ENCODE assay signal across 7 cellular contexts in genomic region chr16:74288065-74288464, GRCh38.
"Had no signal": no experiment of that assay in that cellular context is flagged by ENCODE, and none has a peak within 500 bp of the region (broad histone marks: within the 10 kb centered on the region; RNA-seq: fewer than 3 reads in every experiment).

No MANE protein-coding gene starts in this region.

- H3K27ac ChIP-seq: HL-60, KMS-11 had no signal

- DNase-seq: IMR-90, KBM-7, KG1 had no signal

- H3K4me3 ChIP-seq: K562 had no signal

- ATAC-seq: HepG2, K562 had no signal
